ENCODE assay signal across 8 cellular contexts in genomic region chr12:57941165-57941894, GRCh38. TPM values are rescaled to one million over a fixed set of nuclear protein-coding genes. Genes with fewer than 3 reads are reported as not detected.
DNase-seq lines count a peak whose midpoint lies in the region; ATAC-seq and TF ChIP-seq lines count a peak whose summit lies in the region.

TSS of gene ATP23 (plus strand) at chr12:57941567. CDS start at chr12:57941702, 135 bp downstream.

- H3K4me1 Mint-ChIP-seq in WTC11, result peaks cover 12% of the 10 kb centered on the region

- CTCF ChIA-PET in WTC11 (lab: Charles Lee), result interaction anchor here (0.6 to 1.3 kb wide), 5 partner anchors 47 to 215 kb away, joined by 3 to 5 read pairs (median 3); partner anchors contain the start of gene CTDSP2

- intact Hi-C loops in spleen (cut with DNase I; ENCODE audit: low total_unique reads), result no loop called here

- no peaks in the 10 kb centered on the region for H3K36me3 Mint-ChIP-seq in WTC11

- H3K27me3 Mint-ChIP-seq in WTC11 (ENCODE audit: low read depth), result peaks cover 34% of the 10 kb centered on the region

- DNase-seq in AG08396 (ENCODE audit: low spot score), result peak; percentile 97
- peak; percentile 91 for DNase-seq in NCI-H226
- DNase-seq in WTC11 (ENCODE audit: low spot score), result peak; percentile 95
- DNase-seq in cardiac fibroblast (ENCODE audit: low read depth in 2 of 2), result peak; percentile 83 to 92
- DNase-seq in inferior parietal cortex (ENCODE audit: extremely low spot score), result peak; percentile 76
- DNase-seq in spleen, result peak; percentile 98

- no peaks in the 10 kb centered on the region for H3K27me3 ChIP-seq in spleen (replicated peaks in 1 of 7)

- no peaks in the 10 kb centered on the region for H3K9me3 ChIP-seq in spleen

- ATAC-seq in GM19023 (IDR thresholded peaks at IDR 0.05; ENCODE audit: unreplicated experiment) (peak; percentile 86), HG03196 (IDR thresholded peaks at IDR 0.05; ENCODE audit: unreplicated experiment) (peak; percentile 84), WTC11 (peak; percentile 96)

- H3K4me3 Mint-ChIP-seq in WTC11, result peak within 1 kb of the TSS; percentile 88

- H3K27ac Mint-ChIP-seq in WTC11, result peak within 1 kb of the TSS; percentile 78

- peak within 1 kb of the TSS; percentile 55 to 72 for H3K4me3 ChIP-seq in cardiac fibroblast (replicated peaks in 1 of 2; ENCODE audit: low read depth in 2 of 2, low read length in 2 of 2)
- peak within 1 kb of the TSS; percentile 64 to 92 (median 70) for H3K4me3 ChIP-seq in spleen

- POLR2A ChIA-PET in WTC11 (lab: Charles Lee), result interaction anchor here (0.6 to 1.4 kb wide), 5 partner anchors 10 to 1566 kb away, joined by 3 to 6 read pairs (median 4); partner anchors contain the start of genes CTDSP2 and TSPAN31

- TF ChIP-seq CTCF in WTC11 (IDR thresholded peaks at IDR 0.05) (no peak), cardiac fibroblast (IDR thresholded peaks at IDR 0.05; ENCODE audit: low read depth, low read length) (no peak), spleen (IDR thresholded peaks at IDR 0.05 in 8 of 11, conservative IDR thresholded peaks at IDR 0.05 in 3 of 11) (no peak)

- WGBS in spleen, 5 donors, result 0 to 1% (median 1%) methylated on average over 19 to 55 of the region's 55 CpGs

- H3K27ac ChIP-seq in spleen, result peak within 1 kb of the TSS; percentile 88 to 98 (median 96)

- peak; percentile 79 to 95 (median 90) for TF ChIP-seq POLR2A in spleen (IDR thresholded peaks at IDR 0.05)

- peaks cover 0 to 9% (median 0%) of the 10 kb centered on the region in 6 donors for H3K36me3 ChIP-seq in spleen

- peaks cover 9 to 47% (median 26%) of the 10 kb centered on the region in 6 donors for H3K4me1 ChIP-seq in spleen

- 0 out of 2 replicates have a peak, but pooled peaks cover 3% of the 10 kb centered on the region for H3K9me3 Mint-ChIP-seq in WTC11

TF ChIP-seq in WTC11, 78 proteins besides CTCF, POLR2A, EP300 and RAD21 (continues in another document):
- TF ChIP-seq, protein P1, sequence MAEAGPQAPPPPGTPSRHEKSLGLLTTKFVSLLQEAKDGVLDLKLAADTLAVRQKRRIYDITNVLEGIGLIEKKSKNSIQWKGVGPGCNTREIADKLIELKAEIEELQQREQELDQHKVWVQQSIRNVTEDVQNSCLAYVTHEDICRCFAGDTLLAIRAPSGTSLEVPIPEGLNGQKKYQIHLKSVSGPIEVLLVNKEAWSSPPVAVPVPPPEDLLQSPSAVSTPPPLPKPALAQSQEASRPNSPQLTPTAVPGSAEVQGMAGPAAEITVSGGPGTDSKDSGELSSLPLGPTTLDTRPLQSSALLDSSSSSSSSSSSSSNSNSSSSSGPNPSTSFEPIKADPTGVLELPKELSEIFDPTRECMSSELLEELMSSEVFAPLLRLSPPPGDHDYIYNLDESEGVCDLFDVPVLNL (CRISPR knock-in tag; IDR thresholded peaks at IDR 0.05; ENCODE audit: borderline replicate concordance, low read depth), result no peak; the same call in 1 of the 2 replicates
- TF ChIP-seq ATF2 (CRISPR knock-in tag; IDR thresholded peaks at IDR 0.05; ENCODE audit: borderline replicate concordance, low read depth), result no peak
- peak; percentile 85 for TF ChIP-seq SP1 (CRISPR knock-in tag; conservative IDR thresholded peaks at IDR 0.05)
- TF ChIP-seq ZNF317 (CRISPR knock-in tag; IDR thresholded peaks at IDR 0.05; ENCODE audit: borderline replicate concordance, low read depth), result no peak
- peak; percentile 77; the same call in 1 of the 2 replicates for TF ChIP-seq MYBL2 (CRISPR knock-in tag; IDR thresholded peaks at IDR 0.05)
- no peak for TF ChIP-seq JUN (CRISPR knock-in tag; IDR thresholded peaks at IDR 0.05)
- TF ChIP-seq, protein P2, sequence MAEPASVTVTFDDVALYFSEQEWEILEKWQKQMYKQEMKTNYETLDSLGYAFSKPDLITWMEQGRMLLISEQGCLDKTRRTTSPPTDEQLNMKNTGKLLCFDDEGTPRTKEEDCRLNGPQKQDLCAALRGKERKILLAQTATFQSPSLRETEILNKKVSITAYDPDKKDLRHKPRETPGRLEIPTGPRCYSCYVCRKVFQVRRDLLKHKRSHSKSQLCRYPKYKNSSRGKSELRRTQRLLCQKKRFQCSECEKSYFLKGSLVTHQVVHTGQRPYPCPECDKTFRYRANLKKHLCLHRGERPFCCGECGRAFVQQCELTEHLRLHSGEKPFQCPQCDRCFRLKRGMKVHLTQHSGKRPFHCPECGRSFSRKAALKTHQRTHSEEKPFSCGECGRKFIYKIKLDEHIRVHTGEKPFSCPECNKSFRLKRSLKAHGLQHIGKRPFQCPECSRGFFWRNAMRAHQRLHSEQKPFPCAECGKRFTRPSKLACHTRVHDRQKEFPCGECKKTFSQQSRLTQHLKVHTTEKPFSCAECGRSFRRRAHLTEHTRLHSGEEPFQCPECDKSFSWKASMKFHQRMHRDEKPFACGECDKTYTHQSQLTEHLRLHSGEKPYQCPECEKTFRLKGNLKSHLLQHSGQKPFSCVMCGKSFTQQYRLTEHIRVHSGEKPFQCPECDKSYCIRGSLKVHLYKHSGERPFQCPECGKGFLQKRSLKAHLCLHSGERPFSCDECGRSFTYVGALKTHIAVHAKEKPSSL (CRISPR knock-in tag; conservative IDR thresholded peaks at IDR 0.05), result no peak
- TF ChIP-seq TCF7 (CRISPR knock-in tag; IDR thresholded peaks at IDR 0.05; ENCODE audit: low read depth), result no peak
- peak; percentile 26; the same call in 1 of the 2 replicates for TF ChIP-seq GABPB1 (CRISPR knock-in tag; IDR thresholded peaks at IDR 0.05)
- peak; percentile 79; the same call in 1 of the 2 replicates for TF ChIP-seq SMAD3 (CRISPR knock-in tag; IDR thresholded peaks at IDR 0.05; ENCODE audit: borderline replicate concordance)
- no peak for TF ChIP-seq ELF4 (CRISPR knock-in tag; IDR thresholded peaks at IDR 0.05; ENCODE audit: low read depth)
- TF ChIP-seq PREB (CRISPR knock-in tag; IDR thresholded peaks at IDR 0.05; ENCODE audit: borderline replicate concordance), result no peak
- peak; percentile 72; the same call in 1 of the 2 replicates for TF ChIP-seq ZNF232 (CRISPR knock-in tag; IDR thresholded peaks at IDR 0.05)
- TF ChIP-seq, protein P3, sequence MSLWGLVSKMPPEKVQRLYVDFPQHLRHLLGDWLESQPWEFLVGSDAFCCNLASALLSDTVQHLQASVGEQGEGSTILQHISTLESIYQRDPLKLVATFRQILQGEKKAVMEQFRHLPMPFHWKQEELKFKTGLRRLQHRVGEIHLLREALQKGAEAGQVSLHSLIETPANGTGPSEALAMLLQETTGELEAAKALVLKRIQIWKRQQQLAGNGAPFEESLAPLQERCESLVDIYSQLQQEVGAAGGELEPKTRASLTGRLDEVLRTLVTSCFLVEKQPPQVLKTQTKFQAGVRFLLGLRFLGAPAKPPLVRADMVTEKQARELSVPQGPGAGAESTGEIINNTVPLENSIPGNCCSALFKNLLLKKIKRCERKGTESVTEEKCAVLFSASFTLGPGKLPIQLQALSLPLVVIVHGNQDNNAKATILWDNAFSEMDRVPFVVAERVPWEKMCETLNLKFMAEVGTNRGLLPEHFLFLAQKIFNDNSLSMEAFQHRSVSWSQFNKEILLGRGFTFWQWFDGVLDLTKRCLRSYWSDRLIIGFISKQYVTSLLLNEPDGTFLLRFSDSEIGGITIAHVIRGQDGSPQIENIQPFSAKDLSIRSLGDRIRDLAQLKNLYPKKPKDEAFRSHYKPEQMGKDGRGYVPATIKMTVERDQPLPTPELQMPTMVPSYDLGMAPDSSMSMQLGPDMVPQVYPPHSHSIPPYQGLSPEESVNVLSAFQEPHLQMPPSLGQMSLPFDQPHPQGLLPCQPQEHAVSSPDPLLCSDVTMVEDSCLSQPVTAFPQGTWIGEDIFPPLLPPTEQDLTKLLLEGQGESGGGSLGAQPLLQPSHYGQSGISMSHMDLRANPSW (CRISPR knock-in tag; conservative IDR thresholded peaks at IDR 0.05; ENCODE audit: low read depth), result no peak
- TF ChIP-seq, protein P4, sequence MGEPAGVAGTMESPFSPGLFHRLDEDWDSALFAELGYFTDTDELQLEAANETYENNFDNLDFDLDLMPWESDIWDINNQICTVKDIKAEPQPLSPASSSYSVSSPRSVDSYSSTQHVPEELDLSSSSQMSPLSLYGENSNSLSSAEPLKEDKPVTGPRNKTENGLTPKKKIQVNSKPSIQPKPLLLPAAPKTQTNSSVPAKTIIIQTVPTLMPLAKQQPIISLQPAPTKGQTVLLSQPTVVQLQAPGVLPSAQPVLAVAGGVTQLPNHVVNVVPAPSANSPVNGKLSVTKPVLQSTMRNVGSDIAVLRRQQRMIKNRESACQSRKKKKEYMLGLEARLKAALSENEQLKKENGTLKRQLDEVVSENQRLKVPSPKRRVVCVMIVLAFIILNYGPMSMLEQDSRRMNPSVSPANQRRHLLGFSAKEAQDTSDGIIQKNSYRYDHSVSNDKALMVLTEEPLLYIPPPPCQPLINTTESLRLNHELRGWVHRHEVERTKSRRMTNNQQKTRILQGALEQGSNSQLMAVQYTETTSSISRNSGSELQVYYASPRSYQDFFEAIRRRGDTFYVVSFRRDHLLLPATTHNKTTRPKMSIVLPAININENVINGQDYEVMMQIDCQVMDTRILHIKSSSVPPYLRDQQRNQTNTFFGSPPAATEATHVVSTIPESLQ (CRISPR knock-in tag; IDR thresholded peaks at IDR 0.05), result no peak
- no peak for TF ChIP-seq ZNF121 (CRISPR knock-in tag; IDR thresholded peaks at IDR 0.05)

RNA-seq across cellular contexts. Expression of gene ATP23, which starts in this region (rescaled TPM):
- total RNA-seq in WTC11 (2021) (5.6 to 7.0 TPM (median 6.1 TPM) in 3 replicates), spleen (1 to 10 TPM; 2.5 to 8.5 (median 4.9) TPM)
- 10 to 100 TPM in 1 of 3 donors, 1 to 10 TPM in 2; 3.5 to 11.8 (median 9.3) TPM for polyA plus RNA-seq in spleen

Comparison
In these comparisons a context has a peak if more than half of its experiments do, and no peak if none do; other contexts are left out.
1. Peak in every context shown above with its lines: DNase-seq, ATAC-seq, H3K4me3 ChIP-seq and H3K27ac ChIP-seq.